In genomic region chr19:6071840-6072239, GRCh38 we compare ENCODE assay signal across 22 cellular contexts. TPM values are rescaled to one million over a fixed set of nuclear protein-coding genes. Genes with fewer than 3 reads are reported as not detected.
DNase-seq lines count a peak whose midpoint lies in the region; ATAC-seq and TF ChIP-seq lines count a peak whose summit lies in the region.
"Had no signal": no experiment of that assay in that cellular context is flagged by ENCODE, and none has a peak within 500 bp of the region (broad histone marks: within the 10 kb centered on the region; RNA-seq: fewer than 3 reads in every experiment).

No MANE protein-coding gene starts in this region.

- intact Hi-C loops in transverse colon (cut with DNase I; ENCODE audit: low total_unique reads): no loop called here

- WGBS in esophagus, 2 donors: 69 to 82% methylated on average over 8 of the region's 8 CpGs
- WGBS in transverse colon (ENCODE audit: low coverage in 1 of 2), 2 donors: 68 to 87% methylated on average over 8 of the region's 8 CpGs
- 89 to 93% methylated on average over 5 to 8 of the region's 8 CpGs for WGBS in endodermal cell (ENCODE audit: insufficient coverage in 1 of 2, insufficient read length in 1 of 2), 2 experiments

- in situ Hi-C loops in transverse colon (cut with MboI; ENCODE audit: low pct_ligation_motif_present in 1 of 4, low pct_unique_long_range_greater_than_20kb in 1 of 4, low sequenced_read_pairs in 3 of 4): no loop called here

- TF ChIP-seq CTCF in RWPE1 (conservative IDR thresholded peaks at IDR 0.05; ENCODE audit: low read depth) (no peak), osteoblast (IDR thresholded peaks at IDR 0.05; ENCODE audit: extremely low read depth, low read depth, low read length) (no peak), transverse colon (IDR thresholded peaks at IDR 0.05) (no peak), endodermal cell (conservative IDR thresholded peaks at IDR 0.05) (no peak)

- H3K4me2 ChIP-seq in osteoblast (ENCODE audit: insufficient read depth, low read length): no peak overlapping the region

- TF ChIP-seq POLR2A in transverse colon (IDR thresholded peaks at IDR 0.05): no peak

- H3K9me3 Mint-ChIP-seq in endodermal cell: peaks cover 3% of the 10 kb centered on the region
- H3K9me3 Mint-ChIP-seq: activated naive CD4-positive, alpha-beta T cell treated with anti-CD3 and anti-CD28 coated beads, Interleukin-2, amount 50 U/mL, for 24 hours; immature natural killer cell; natural killer cell treated with Interleukin-12 subunit alpha and Interleukin-12 subunit beta and Interleukin-15 and Interleukin-18, amount 100 ng/mL, for 72 hours had no signal

- H3K79me2 ChIP-seq in osteoblast (ENCODE audit: insufficient read depth, low read length): no peaks in the 10 kb centered on the region

- H3K27ac Mint-ChIP-seq in endodermal cell: no peak overlapping the region
- H3K27ac Mint-ChIP-seq: activated naive CD4-positive, alpha-beta T cell treated with anti-CD3 and anti-CD28 coated beads, Interleukin-2, amount 50 U/mL, for 24 hours; immature natural killer cell; memory B cell; natural killer cell treated with Interleukin-12 subunit alpha and Interleukin-12 subunit beta and Interleukin-15 and Interleukin-18, amount 100 ng/mL, for 72 hours; T-helper 1 cell treated with Interleukin-12 subunit alpha and Interleukin-12 subunit beta and Interleukin-4 antibody, amounts not matched to agents 30 μg/mL and 1 μg/mL, for 36 hours had no signal

- no peaks in the 10 kb centered on the region for H3K9me3 ChIP-seq in esophagus (ENCODE audit: control insufficient read depth in 2 of 2, insufficient read depth in 1 of 2, low read depth in 1 of 2, low read length in 1 of 2)
- H3K9me3 ChIP-seq in osteoblast (ENCODE audit: low read depth, low read length): no peaks in the 10 kb centered on the region
- H3K9me3 ChIP-seq in transverse colon: no peaks in the 10 kb centered on the region
- H3K9me3 ChIP-seq in endodermal cell (ENCODE audit: control insufficient read depth, low read length): no peaks in the 10 kb centered on the region
- H3K9me3 ChIP-seq: body of pancreas had no signal

- H4K20me1 ChIP-seq in osteoblast (ENCODE audit: insufficient read depth, low read length): no peaks in the 10 kb centered on the region

- no peak overlapping the region for H3K9ac ChIP-seq in endodermal cell (ENCODE audit: extremely low read depth, low read length, poor library complexity, severe bottlenecking)

- no peak overlapping the region for H2AFZ ChIP-seq in osteoblast (ENCODE audit: low read length)

- CTCF ChIA-PET in RWPE1 (lab: Yijun Ruan, JAX): interaction anchor here (0.7 kb wide), 1 partner anchor 23 kb away, joined by 3 read pairs; no protein-coding TSS in a partner anchor

- peaks cover 12% of the 10 kb centered on the region for H3K27me3 Mint-ChIP-seq in endodermal cell (ENCODE audit: insufficient read depth)
- H3K27me3 Mint-ChIP-seq: activated naive CD4-positive, alpha-beta T cell treated with anti-CD3 and anti-CD28 coated beads, Interleukin-2, amount 50 U/mL, for 24 hours had no signal

- peaks cover 17% of the 10 kb centered on the region for H3K4me1 Mint-ChIP-seq in endodermal cell

- no peak overlapping the region for H3K4me3 ChIP-seq in esophagus (ENCODE audit: low read depth in 1 of 2, low read length in 2 of 2)
- no peak overlapping the region for H3K4me3 ChIP-seq in osteoblast (ENCODE audit: insufficient read depth, low read length)
- no peak overlapping the region for H3K4me3 ChIP-seq in transverse colon
- H3K4me3 ChIP-seq in endodermal cell (ENCODE audit: low read length): no peak overlapping the region
- H3K4me3 ChIP-seq: body of pancreas had no signal

- ATAC-seq in GM19351 (IDR thresholded peaks at IDR 0.05; ENCODE audit: unreplicated experiment): no peak
- ATAC-seq: body of pancreas; natural killer cell treated with Interleukin-12 subunit alpha and Interleukin-12 subunit beta and Interleukin-15 and Interleukin-18, amount 100 ng/mL, for 72 hours; stimulated activated naive CD8-positive, alpha-beta T cell treated with anti-CD3 and anti-CD28 coated beads, Interleukin-15, Interleukin-2, amounts not matched to agents 100 U/mL and 50 U/mL, for 24 hours had no signal

- H3K4me3 Mint-ChIP-seq in endodermal cell: no peak overlapping the region
- H3K4me3 Mint-ChIP-seq: activated naive CD4-positive, alpha-beta T cell treated with anti-CD3 and anti-CD28 coated beads, Interleukin-2, amount 50 U/mL, for 24 hours; immature natural killer cell; memory B cell; natural killer cell treated with Interleukin-12 subunit alpha and Interleukin-12 subunit beta and Interleukin-15 and Interleukin-18, amount 100 ng/mL, for 72 hours; T-helper 1 cell treated with Interleukin-12 subunit alpha and Interleukin-12 subunit beta and Interleukin-4 antibody, amounts not matched to agents 30 μg/mL and 1 μg/mL, for 36 hours had no signal

- H3K27ac ChIP-seq in RWPE1 (peak overlapping the region; percentile 83), esophagus (ENCODE audit: low read depth in 2 of 2, low read length in 1 of 2) (peak overlapping the region; percentile 61 to 74), osteoblast (ENCODE audit: low read depth, low read length) (peak overlapping the region; percentile 80), transverse colon (peak overlapping the region; percentile 61 to 80 (median 69)), endodermal cell (ENCODE audit: low read depth, low read length) (no peak overlapping the region)
- H3K27ac ChIP-seq: body of pancreas, VCaP had no signal

- H3K27me3 ChIP-seq in esophagus (ENCODE audit: control insufficient read depth in 1 of 2, insufficient read depth in 2 of 2, low read length in 2 of 2): no peaks in the 10 kb centered on the region
- H3K27me3 ChIP-seq in osteoblast (ENCODE audit: insufficient read depth, low read length): no peaks in the 10 kb centered on the region
- no peaks in the 10 kb centered on the region for H3K27me3 ChIP-seq in transverse colon
- no peaks in the 10 kb centered on the region for H3K27me3 ChIP-seq in endodermal cell (ENCODE audit: control insufficient read depth, insufficient read depth, low read length, poor library complexity, severe bottlenecking)
- H3K27me3 ChIP-seq: body of pancreas had no signal

- TF ChIP-seq EP300 in transverse colon (IDR thresholded peaks at IDR 0.05; ENCODE audit: low read depth): no peak

- peaks cover 0 to 3% of the 10 kb centered on the region in 2 donors for H3K4me1 ChIP-seq in esophagus (ENCODE audit: control insufficient read depth in 2 of 2, insufficient read depth in 2 of 2, low read length in 1 of 2)
- H3K4me1 ChIP-seq in osteoblast (ENCODE audit: insufficient read depth, low read length): peaks cover 35% of the 10 kb centered on the region
- peaks cover 8 to 36% (median 24%) of the 10 kb centered on the region in 4 donors for H3K4me1 ChIP-seq in transverse colon
- H3K4me1 ChIP-seq in endodermal cell (ENCODE audit: control insufficient read depth, insufficient read depth, low read length): no peaks in the 10 kb centered on the region

- H3K36me3 Mint-ChIP-seq in endodermal cell (ENCODE audit: low read depth): no peaks in the 10 kb centered on the region
- H3K36me3 Mint-ChIP-seq: activated naive CD4-positive, alpha-beta T cell treated with anti-CD3 and anti-CD28 coated beads, Interleukin-2, amount 50 U/mL, for 24 hours; immature natural killer cell; natural killer cell treated with Interleukin-12 subunit alpha and Interleukin-12 subunit beta and Interleukin-15 and Interleukin-18, amount 100 ng/mL, for 72 hours had no signal

- no peak for DNase-seq in RWPE1 (ENCODE audit: low spot score)
- DNase-seq in osteoblast (ENCODE audit: insufficient read length, low spot score, missing footprints): no peak
- no peak for DNase-seq in transverse colon
- no peak for DNase-seq in NCI-H2171 treated with DMSO at 0.1 percent for 48 hours (lab: John Stamatoyannopoulos, UW)
- DNase-seq in endodermal cell: no peak
- DNase-seq: activated CD4-positive, alpha-beta T cell treated with anti-CD3 and anti-CD28 coated beads, Interleukin-2, amount 50 U/mL, for 4 hours; body of pancreas; C1 segment of cervical spinal cord; dermis blood vessel endothelial cell; glutamatergic neuron; immature natural killer cell; KG1; NCI-H2029; SHP77; stimulated activated naive CD8-positive, alpha-beta T cell treated with anti-CD3 and anti-CD28 coated beads, Interleukin-15, Interleukin-2, amounts not matched to agents 100 U/mL and 50 U/mL, for 24 hours had no signal

- H3K36me3 ChIP-seq in esophagus (ENCODE audit: control insufficient read depth in 2 of 2, insufficient read depth in 2 of 2, low read length in 1 of 2) (no peaks in the 10 kb centered on the region), osteoblast (ENCODE audit: insufficient read depth, low read length) (no peaks in the 10 kb centered on the region), transverse colon (no peaks in the 10 kb centered on the region), endodermal cell (ENCODE audit: control insufficient read depth, insufficient read depth, low read length) (no peaks in the 10 kb centered on the region)

- POLR2A ChIA-PET in RWPE1 (lab: Yijun Ruan, JAX; ENCODE audit: low non-redundant PET): no interaction called here

RNA-seq across cellular contexts. Expression of gene RFX2, which starts 38.5 kb away (rescaled TPM):
- 1 to 10 TPM; 5.3 to 8.8 TPM for polyA plus RNA-seq in esophagus
- 3.8 and 6.2 TPM in 2 replicates for total RNA-seq in osteoblast
- total RNA-seq in transverse colon: 10 to 100 TPM in 2 of 4 donors, 1 to 10 TPM in 2; 6.1 to 57.5 (median 11.8) TPM
- 10 to 100 TPM in 1 of 2 donors, 1 to 10 TPM in 1; 6.6 to 11.0 TPM for total RNA-seq in endodermal cell
- 20.7 TPM for polyA plus RNA-seq in endodermal cell (2013, experiment 1 of 2)
- 17.6 TPM for polyA plus RNA-seq in endodermal cell (2013, experiment 2 of 2)
